15 cellular contexts compared by ENCODE assay signal in the genomic region with DNA sequence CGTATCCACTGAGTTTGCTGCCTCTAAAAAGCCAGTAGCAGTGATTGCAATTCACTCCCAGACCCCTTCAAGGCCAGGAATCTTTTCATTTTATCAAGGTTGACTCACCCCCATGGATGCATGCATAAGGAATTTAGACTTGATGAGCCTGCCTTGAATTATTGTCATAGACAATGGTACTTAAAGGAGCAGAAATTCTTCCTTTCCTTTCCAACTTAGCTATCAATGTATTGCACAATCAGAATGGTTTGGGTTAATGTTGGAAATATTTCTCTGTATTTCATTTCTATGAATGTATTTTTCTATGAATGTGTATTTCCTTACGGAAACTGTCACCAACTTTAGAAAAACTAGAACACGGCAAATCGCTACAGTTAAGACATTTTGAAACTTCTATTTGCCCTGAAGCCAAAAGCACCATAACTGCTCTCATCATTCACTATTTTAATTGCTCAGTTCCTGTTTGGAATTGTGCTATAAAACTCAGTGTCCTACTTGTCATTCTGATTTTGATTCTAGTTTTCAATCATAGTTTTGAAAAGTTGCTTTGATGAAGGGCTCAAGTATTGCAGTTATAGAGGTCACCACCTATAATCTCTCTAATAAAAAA.
DNase-seq lines count a peak whose midpoint lies in the region; ATAC-seq and TF ChIP-seq lines count a peak whose summit lies in the region.
"Had no signal": no experiment of that assay in that cellular context is flagged by ENCODE, and none has a peak within 500 bp of the region (broad histone marks: within the 10 kb centered on the region; RNA-seq: fewer than 3 reads in every experiment).

No MANE protein-coding gene starts in this region.

- CTCF ChIA-PET in HEK293T (lab: Yijun Ruan, JAX) = no interaction called here

- no peak overlapping the region for H3K27ac Mint-ChIP-seq in effector memory CD8-positive, alpha-beta T cell
- H3K27ac Mint-ChIP-seq: progenitor cell of endocrine pancreas; stimulated activated effector memory CD8-positive, alpha-beta T cell treated with anti-CD3 and anti-CD28 coated beads, Interleukin-12 subunit alpha, Interleukin-12 subunit beta, amount 100 ng/mL, for 72 hours had no signal

- H3K4me3 ChIP-seq in astrocyte of the spinal cord (ENCODE audit: low read depth, low read length) = no peak overlapping the region

- H3K4me1 Mint-ChIP-seq in effector memory CD8-positive, alpha-beta T cell (ENCODE audit: low read depth in 2 of 2) = peaks cover 0 to 2% of the 10 kb centered on the region in 2 donors

- H3K27me3 Mint-ChIP-seq in effector memory CD8-positive, alpha-beta T cell = peaks cover 27 to 52% of the 10 kb centered on the region in 2 donors
- H3K27me3 Mint-ChIP-seq: progenitor cell of endocrine pancreas had no signal

- in situ Hi-C loops in astrocyte of the spinal cord (cut with HindIII; ENCODE audit: low sequenced_read_pairs) = no loop called here

- no peak for ATAC-seq in effector memory CD8-positive, alpha-beta T cell (replicated peaks)
- ATAC-seq: stimulated activated effector memory CD8-positive, alpha-beta T cell treated with anti-CD3 and anti-CD28 coated beads, Interleukin-12 subunit alpha, Interleukin-12 subunit beta, amount 100 ng/mL, for 72 hours had no signal

- POLR2A ChIA-PET in HEK293T (lab: Yijun Ruan, JAX) = no interaction called here

- no peak overlapping the region for H3K4me3 Mint-ChIP-seq in effector memory CD8-positive, alpha-beta T cell
- H3K4me3 Mint-ChIP-seq: stimulated activated effector memory CD8-positive, alpha-beta T cell treated with anti-CD3 and anti-CD28 coated beads, Interleukin-12 subunit alpha, Interleukin-12 subunit beta, amount 100 ng/mL, for 72 hours had no signal

- no peaks in the 10 kb centered on the region for H3K9me3 Mint-ChIP-seq in effector memory CD8-positive, alpha-beta T cell
- H3K9me3 Mint-ChIP-seq: stimulated activated effector memory CD8-positive, alpha-beta T cell treated with anti-CD3 and anti-CD28 coated beads, Interleukin-12 subunit alpha, Interleukin-12 subunit beta, amount 100 ng/mL, for 72 hours had no signal

- TF ChIP-seq CTCF in astrocyte of the spinal cord (IDR thresholded peaks at IDR 0.05; ENCODE audit: low read depth, low read length) = no peak

- DNase-seq in AG08395 (ENCODE audit: low spot score) (peak; percentile 75), HT1080 (ENCODE audit: low read depth) (peak; percentile 45), astrocyte of the spinal cord (ENCODE audit: low read depth, low spot score) (peak; percentile 80), kidney glomerular epithelial cell (lab: John Stamatoyannopoulos, UW) (peak; percentile 51), HEK293T (ENCODE audit: extremely low spot score) (no peak), islet precursor cell (no peak)
- no peak for DNase-seq in NK-92 treated with Interleukin-12 subunit alpha and Interleukin-12 subunit beta, amount 100 ng/mL, for 24 hours (lab: John Stamatoyannopoulos, UW)
- no peak for DNase-seq in effector memory CD8-positive, alpha-beta T cell
- DNase-seq: activated CD4-positive, alpha-beta T cell treated with anti-CD3 and anti-CD28 coated beads, Interleukin-2, amount 50 U/mL, for 1 hour; GDM1; KG1; NCI-H1930; NCI-H774 had no signal

- no peaks in the 10 kb centered on the region for H3K36me3 Mint-ChIP-seq in effector memory CD8-positive, alpha-beta T cell (ENCODE audit: insufficient read depth)
- H3K36me3 Mint-ChIP-seq: stimulated activated effector memory CD8-positive, alpha-beta T cell treated with anti-CD3 and anti-CD28 coated beads, Interleukin-12 subunit alpha, Interleukin-12 subunit beta, amount 100 ng/mL, for 72 hours had no signal

TF ChIP-seq in HEK293T, 16 proteins besides CTCF, POLR2A, EP300 and RAD21:
- TF ChIP-seq NFRKB (IDR thresholded peaks at IDR 0.05) (no peak), HDGF (IDR thresholded peaks at IDR 0.05; ENCODE audit: borderline replicate concordance) (no peak), FOXA1 (IDR thresholded peaks at IDR 0.05) (no peak), SUZ12 (IDR thresholded peaks at IDR 0.05) (no peak), LEF1 (IDR thresholded peaks at IDR 0.05; ENCODE audit: borderline replicate concordance) (no peak), ARNT (IDR thresholded peaks at IDR 0.05) (no peak), SP1 (IDR thresholded peaks at IDR 0.05) (no peak), ELF4 (IDR thresholded peaks at IDR 0.05) (no peak), FOXK2 (IDR thresholded peaks at IDR 0.05) (no peak), L3MBTL2 (conservative IDR thresholded peaks at IDR 0.05) (no peak), BHLHE40 (IDR thresholded peaks at IDR 0.05; ENCODE audit: borderline replicate concordance) (no peak), CTBP1 (IDR thresholded peaks at IDR 0.05; ENCODE audit: borderline replicate concordance) (no peak), ZNF384 (IDR thresholded peaks at IDR 0.05) (no peak), TARDBP (IDR thresholded peaks at IDR 0.05) (no peak), FOXM1 (IDR thresholded peaks at IDR 0.05; ENCODE audit: borderline replicate concordance) (no peak)
- TF ChIP-seq, protein P1, sequence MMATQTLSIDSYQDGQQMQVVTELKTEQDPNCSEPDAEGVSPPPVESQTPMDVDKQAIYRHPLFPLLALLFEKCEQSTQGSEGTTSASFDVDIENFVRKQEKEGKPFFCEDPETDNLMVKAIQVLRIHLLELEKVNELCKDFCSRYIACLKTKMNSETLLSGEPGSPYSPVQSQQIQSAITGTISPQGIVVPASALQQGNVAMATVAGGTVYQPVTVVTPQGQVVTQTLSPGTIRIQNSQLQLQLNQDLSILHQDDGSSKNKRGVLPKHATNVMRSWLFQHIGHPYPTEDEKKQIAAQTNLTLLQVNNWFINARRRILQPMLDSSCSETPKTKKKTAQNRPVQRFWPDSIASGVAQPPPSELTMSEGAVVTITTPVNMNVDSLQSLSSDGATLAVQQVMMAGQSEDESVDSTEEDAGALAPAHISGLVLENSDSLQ (IDR thresholded peaks at IDR 0.05) = no peak

Comparison
In these comparisons a context has a peak if more than half of its experiments do, and no peak if none do; other contexts are left out.
1. DNase-seq: peak in AG08395 (single experiment), HT1080 (single experiment), astrocyte of the spinal cord (single experiment) and kidney glomerular epithelial cell (single experiment); none in HEK293T (single experiment), islet precursor cell (single experiment), NK-92 treated with Interleukin-12 subunit alpha and Interleukin-12 subunit beta, amount 100 ng/mL, for 24 hours (single experiment) and effector memory CD8-positive, alpha-beta T cell (0 of 3).